In genomic region chr12:77808534-77808933, GRCh38 we compare ENCODE assay signal across 24 cellular contexts. TPM values are rescaled to one million over a fixed set of nuclear protein-coding genes. Genes with fewer than 3 reads are reported as not detected.
"Had no signal": no experiment of that assay in that cellular context is flagged by ENCODE, and none has a peak within 500 bp of the region (broad histone marks: within the 10 kb centered on the region; RNA-seq: fewer than 3 reads in every experiment).

No MANE protein-coding gene starts in this region.

- H3K27me3 Mint-ChIP-seq: naive B cell; progenitor cell of endocrine pancreas; stimulated activated naive B cell treated with anti-CD40 and anti-IgM and Interleukin-4, amounts not matched to agents 10 μg/mL and 1 μg/mL and 100 μg/mL, for 72 hours had no signal

- H3K27ac ChIP-seq: left ventricle myocardium inferior, ovary, right atrium auricular region, right lobe of liver, skin epidermis, stomach, testis, thyroid gland, transverse colon, upper lobe of right lung had no signal

- ATAC-seq: natural killer cell; right lobe of liver; stimulated activated naive B cell treated with anti-CD40 and anti-IgM and Interleukin-4, amounts not matched to agents 10 μg/mL and 1 μg/mL and 100 μg/mL, for 72 hours; stimulated activated naive CD8-positive, alpha-beta T cell treated with anti-CD3 and anti-CD28 coated beads, Interleukin-15, Interleukin-2, amounts not matched to agents 100 U/mL and 50 U/mL, for 24 hours; upper lobe of right lung had no signal

- H3K9me3 ChIP-seq: ovary, right lobe of liver, testis, thyroid gland, transverse colon, upper lobe of right lung had no signal

- DNase-seq: hippocampal formation; immature natural killer cell; left ventricle myocardium inferior; mesendoderm; naive B cell; natural killer cell; ovary; right lobe of liver; stimulated activated CD4-positive, alpha-beta T cell treated with anti-CD3 and anti-CD28 coated beads, Interleukin-12 subunit alpha, Interleukin-12 subunit beta, amount 100 ng/mL, for 4 hours; stimulated activated CD4-positive, alpha-beta T cell treated with anti-CD3 and anti-CD28 coated beads, Interleukin-15, amount 100 ng/mL, for 24 hours; stimulated activated CD4-positive, alpha-beta T cell treated with anti-CD3 and anti-CD28 coated beads, Interleukin-2, amount 100 ng/mL, for 24 hours; stimulated activated CD4-positive, alpha-beta T cell treated with anti-CD3 and anti-CD28 coated beads, Interleukin-4, amount 100 ng/mL, for 1 hour; stimulated activated naive B cell treated with anti-CD40 and anti-IgM and Interleukin-4, amounts not matched to agents 10 μg/mL and 1 μg/mL and 100 μg/mL, for 72 hours; stimulated activated naive CD8-positive, alpha-beta T cell treated with anti-CD3 and anti-CD28 coated beads, Interleukin-15, Interleukin-2, amounts not matched to agents 100 U/mL and 50 U/mL, for 24 hours; stomach; testis; thyroid gland; transverse colon; upper lobe of right lung had no signal

- H3K4me1 ChIP-seq: left ventricle myocardium inferior, right atrium auricular region, right lobe of liver, stomach, testis, thyroid gland, transverse colon, upper lobe of right lung had no signal

- H3K27me3 ChIP-seq: ovary, right atrium auricular region, right lobe of liver, stomach, testis, thyroid gland, transverse colon, upper lobe of right lung had no signal

- H3K36me3 ChIP-seq: left ventricle myocardium inferior, ovary, right atrium auricular region, right lobe of liver, stomach, thyroid gland, transverse colon, upper lobe of right lung had no signal

- H3K4me3 Mint-ChIP-seq: immature natural killer cell; mesothelial cell of epicardium; naive B cell; natural killer cell; stimulated activated naive B cell treated with anti-CD40 and anti-IgM and Interleukin-4, amounts not matched to agents 10 μg/mL and 1 μg/mL and 100 μg/mL, for 72 hours had no signal

- H3K36me3 Mint-ChIP-seq: immature natural killer cell; mesothelial cell of epicardium; naive B cell; stimulated activated naive B cell treated with anti-CD40 and anti-IgM and Interleukin-4, amounts not matched to agents 10 μg/mL and 1 μg/mL and 100 μg/mL, for 72 hours had no signal

- H3K4me1 Mint-ChIP-seq: immature natural killer cell; mesothelial cell of epicardium; naive B cell; natural killer cell; stimulated activated naive B cell treated with anti-CD40 and anti-IgM and Interleukin-4, amounts not matched to agents 10 μg/mL and 1 μg/mL and 100 μg/mL, for 72 hours had no signal

- H3K27ac Mint-ChIP-seq: immature natural killer cell; mesothelial cell of epicardium; naive B cell; natural killer cell; progenitor cell of endocrine pancreas; stimulated activated naive B cell treated with anti-CD40 and anti-IgM and Interleukin-4, amounts not matched to agents 10 μg/mL and 1 μg/mL and 100 μg/mL, for 72 hours had no signal

- H3K4me3 ChIP-seq: left ventricle myocardium inferior, lung, ovary, right atrium auricular region, right lobe of liver, skin epidermis, stomach, testis, thyroid gland, transverse colon, upper lobe of right lung had no signal

RNA-seq across cellular contexts. Expression of gene NAV3, which starts 22.2 kb away (rescaled TPM):
- total RNA-seq: natural killer cell had no signal
- polyA plus RNA-seq: immature natural killer cell had no signal
